ENCODE assay signal across 8 cellular contexts in genomic region chr11:118911880-118912741, GRCh38. TPM values are rescaled to one million over a fixed set of nuclear protein-coding genes. Genes with fewer than 3 reads are reported as not detected.
DNase-seq lines count a peak whose midpoint lies in the region; ATAC-seq, FAIRE-seq and TF ChIP-seq lines count a peak whose summit lies in the region.

No MANE protein-coding gene starts in this region.

- peak; percentile 16 to 62 (median 46) for ATAC-seq in heart left ventricle
- no peak for ATAC-seq in HG03571 (IDR thresholded peaks at IDR 0.05; ENCODE audit: unreplicated experiment)

- H3K27me3 Mint-ChIP-seq in activated naive CD8-positive, alpha-beta T cell treated with anti-CD3 and anti-CD28 coated beads for 36 hours: no peaks in the 10 kb centered on the region

- peaks cover 78% of the 10 kb centered on the region for H3K4me1 Mint-ChIP-seq in activated naive CD8-positive, alpha-beta T cell treated with anti-CD3 and anti-CD28 coated beads for 36 hours

- H3K9me3 ChIP-seq in SJSA1 (replicated peaks) (no peaks in the 10 kb centered on the region), heart left ventricle (no peaks in the 10 kb centered on the region)

- no peak for TF ChIP-seq POLR2A in GM12891 (IDR thresholded peaks at IDR 0.05; ENCODE audit: low read depth, low read length)
- peak in 1 of 2 donors; percentile 41 for TF ChIP-seq POLR2A in heart left ventricle (IDR thresholded peaks at IDR 0.05)

- no peaks in the 10 kb centered on the region for H3K27me3 ChIP-seq in SJSA1 (replicated peaks)
- H3K27me3 ChIP-seq in heart left ventricle: no peaks in the 10 kb centered on the region
- peaks cover 2% of the 10 kb centered on the region for H3K27me3 ChIP-seq in rectal smooth muscle tissue (ENCODE audit: control insufficient read depth, insufficient read depth, low read length)

- H3K4me1 ChIP-seq in SJSA1 (replicated peaks): peaks cover 79% of the 10 kb centered on the region
- H3K4me1 ChIP-seq in heart left ventricle: peaks cover 39 to 100% (median 99%) of the 10 kb centered on the region in 12 donors
- peaks cover 78% of the 10 kb centered on the region for H3K4me1 ChIP-seq in rectal smooth muscle tissue (ENCODE audit: control insufficient read depth, insufficient read depth, low read length)

- WGBS in heart left ventricle, 4 donors: 25 to 32% (median 29%) methylated on average over 21 to 23 of the region's 23 CpGs

- intact Hi-C loops in heart left ventricle (cut with DNase I): loop anchor here in 1 of 10 donors (5.0 kb wide), 1 partner anchor 190 kb away; the partner anchor contains the start of gene DPAGT1

- H3K27ac ChIP-seq in SJSA1 (peak overlapping the region; percentile 94), heart left ventricle (peak overlapping the region; percentile 65 to 100 (median 95)), rectal smooth muscle tissue (ENCODE audit: low read depth, low read length) (peak overlapping the region; percentile 91)

- H3K27ac Mint-ChIP-seq in activated naive CD8-positive, alpha-beta T cell treated with anti-CD3 and anti-CD28 coated beads for 36 hours: peak overlapping the region; percentile 100

- peaks cover 16% of the 10 kb centered on the region for H3K36me3 Mint-ChIP-seq in activated naive CD8-positive, alpha-beta T cell treated with anti-CD3 and anti-CD28 coated beads for 36 hours

- H3K36me3 ChIP-seq in SJSA1: peaks cover 8% of the 10 kb centered on the region
- peaks cover 0 to 13% (median 8%) of the 10 kb centered on the region in 9 donors for H3K36me3 ChIP-seq in heart left ventricle
- H3K36me3 ChIP-seq in rectal smooth muscle tissue (ENCODE audit: control insufficient read depth, insufficient read depth, low read length): peaks cover 3% of the 10 kb centered on the region

- FAIRE-seq in GM12891 (lab: Jason Lieb, UNC) (peak; percentile 75), urothelium cell line (lab: Jason Lieb, UNC) (peak; percentile 40)

- no peak overlapping the region for H3K4me3 ChIP-seq in SJSA1
- H3K4me3 ChIP-seq in heart left ventricle: peak overlapping the region in 9 of 12 donors; percentile 44 to 59 (median 48)
- H3K4me3 ChIP-seq in rectal smooth muscle tissue (ENCODE audit: low read length): peak overlapping the region; percentile 31

- H3K9ac ChIP-seq in rectal smooth muscle tissue (ENCODE audit: low read length): no peak overlapping the region

- H3K9me3 Mint-ChIP-seq in activated naive CD8-positive, alpha-beta T cell treated with anti-CD3 and anti-CD28 coated beads for 36 hours: no peaks in the 10 kb centered on the region

- H3K4me3 Mint-ChIP-seq in activated naive CD8-positive, alpha-beta T cell treated with anti-CD3 and anti-CD28 coated beads for 36 hours: peak overlapping the region; percentile 86

- TF ChIP-seq CTCF in heart left ventricle (IDR thresholded peaks at IDR 0.05): no peak

- DNase-seq in GM12891 (ENCODE audit: insufficient read length, low spot score) (no peak), SJSA1 (ENCODE audit: low read depth in 1 of 2, low spot score in 2 of 2) (peak; percentile 78 to 89), heart left ventricle (peak; percentile 81 to 93 (median 87)), urothelium cell line (ENCODE audit: low spot score) (peak; percentile 74), Ammon's horn (ENCODE audit: low spot score) (no peak)
- DNase-seq in activated naive CD8-positive, alpha-beta T cell treated with anti-CD3 and anti-CD28 coated beads for 36 hours: peak; percentile 88

TF ChIP-seq in GM12891, 5 proteins besides CTCF, POLR2A, EP300 and RAD21:
- TF ChIP-seq PAX5 (IDR thresholded peaks at IDR 0.05; ENCODE audit: insufficient read depth, low read length, severe bottlenecking): no peak
- no peak for TF ChIP-seq POU2F2 (IDR thresholded peaks at IDR 0.05; ENCODE audit: low read depth, low read length)
- no peak for TF ChIP-seq SPI1 (IDR thresholded peaks at IDR 0.05; ENCODE audit: low read depth, low read length)
- no peak for TF ChIP-seq TAF1 (IDR thresholded peaks at IDR 0.05; ENCODE audit: low read depth, low read length)
- TF ChIP-seq POLR2AphosphoS5 (IDR thresholded peaks at IDR 0.05; ENCODE audit: low read depth, low read length): no peak
TF ChIP-seq in GM12891: peak in this region for 0.

RNA-seq across cellular contexts. Expression of gene BCL9L, which starts 13.6 kb away (rescaled TPM):
- 5.5 TPM for polyA plus RNA-seq in GM12891 (2012; ENCODE audit: low read depth, missing spikeins)
- total RNA-seq in SJSA1 (2014; rRNA removed; shearing (Covaris generic)): 4.0 and 6.8 TPM in 2 replicates
- total RNA-seq in activated naive CD8-positive, alpha-beta T cell treated with anti-CD3 and anti-CD28 coated beads for 36 hours: 10 to 100 TPM; 34.9 to 38.8 TPM
- 10 to 100 TPM; 33.4 to 80.3 (median 44.3) TPM for total RNA-seq in heart left ventricle
- 100 to 1,000 TPM in 1 of 2 donors, 10 to 100 TPM in 1; 28.0 to 102 TPM for polyA plus RNA-seq in heart left ventricle

RNA-seq across cellular contexts. Expression of gene CXCR5, which starts 28.4 kb away (rescaled TPM):
- 4.4 TPM for polyA plus RNA-seq in GM12891 (2012; ENCODE audit: low read depth, missing spikeins)
- not detected in 2 replicates for total RNA-seq in SJSA1 (2014; rRNA removed; shearing (Covaris generic))
- 1 to 10 TPM; 1.5 to 1.6 TPM for total RNA-seq in activated naive CD8-positive, alpha-beta T cell treated with anti-CD3 and anti-CD28 coated beads for 36 hours
- under 1 TPM in 1 of 9 donors, not detected in 8; 0.11 TPM for total RNA-seq in heart left ventricle
- polyA plus RNA-seq in heart left ventricle: under 1 TPM; 0.25 to 0.27 TPM

RNA-seq across cellular contexts. Expression of gene UPK2, which starts 44.0 kb away (rescaled TPM):
- 1.9 TPM for polyA plus RNA-seq in GM12891 (2012; ENCODE audit: low read depth, missing spikeins)
- not detected in 2 replicates for total RNA-seq in SJSA1 (2014; rRNA removed; shearing (Covaris generic))
- total RNA-seq in activated naive CD8-positive, alpha-beta T cell treated with anti-CD3 and anti-CD28 coated beads for 36 hours: under 1 TPM; 0.48 to 0.49 TPM
- not detected for total RNA-seq in heart left ventricle
- not detected for polyA plus RNA-seq in heart left ventricle

RNA-seq across cellular contexts. Expression of gene FOXR1, which starts 59.5 kb away (rescaled TPM):
- not detected for polyA plus RNA-seq in GM12891 (2012; ENCODE audit: low read depth, missing spikeins)
- total RNA-seq in SJSA1 (2014; rRNA removed; shearing (Covaris generic)): not detected in 2 replicates
- not detected for total RNA-seq in activated naive CD8-positive, alpha-beta T cell treated with anti-CD3 and anti-CD28 coated beads for 36 hours
- not detected for total RNA-seq in heart left ventricle
- not detected for polyA plus RNA-seq in heart left ventricle

Comparison
In these comparisons a context has a peak if more than half of its experiments do, and no peak if none do; other contexts are left out.
1. DNase-seq: peak in SJSA1 (2 of 2), activated naive CD8-positive, alpha-beta T cell treated with anti-CD3 and anti-CD28 coated beads for 36 hours (single experiment), heart left ventricle (5 of 5) and urothelium cell line (single experiment); none in GM12891 (single experiment) and Ammon's horn (single experiment).
2. Peak in every context shown above with its lines, with median percentiles within 50 percentile points of each other: H3K27ac ChIP-seq.